ENCODE assay signal across 22 cellular contexts in the genomic region with DNA sequence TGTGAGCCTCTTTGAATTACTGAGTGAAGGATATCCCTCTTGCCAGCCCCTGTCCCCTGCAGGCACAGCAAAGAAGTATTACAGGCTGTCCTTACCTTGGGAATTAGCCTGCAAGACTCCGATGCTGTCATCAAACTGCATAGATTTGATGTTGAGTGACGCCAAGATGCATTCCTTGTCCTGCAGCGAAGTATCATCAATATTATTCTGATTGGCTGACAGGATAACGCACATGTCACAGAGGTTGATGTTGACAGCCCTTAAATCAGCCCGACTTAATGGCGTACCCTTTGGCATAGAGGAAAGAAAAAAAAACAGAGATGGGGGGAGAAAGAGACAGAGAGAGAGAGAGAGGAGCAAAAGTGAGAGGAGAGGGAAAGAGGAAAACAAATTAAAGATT.
DNase-seq lines count a peak whose midpoint lies in the region; TF ChIP-seq lines count a peak whose summit lies in the region.
"Had no signal": no experiment of that assay in that cellular context is flagged by ENCODE, and none has a peak within 500 bp of the region (broad histone marks: within the 10 kb centered on the region; RNA-seq: fewer than 3 reads in every experiment).

No MANE protein-coding gene starts in this region.

- H3K36me3 ChIP-seq in neural cell (ENCODE audit: insufficient read depth, low read length) = peaks cover 12% of the 10 kb centered on the region
- H3K36me3 ChIP-seq: BE2C had no signal

- no peak overlapping the region for H2AFZ ChIP-seq in neural cell (ENCODE audit: low read depth, low read length)
- H2AFZ ChIP-seq: GM23248 had no signal

- H3K4me3 ChIP-seq in neural cell (ENCODE audit: low read length) = peak overlapping the region; percentile 41
- H3K4me3 ChIP-seq: A549; BLaER1 treated with 17β-estradiol and CSF1 and Interleukin-3, amounts not matched to agents 10 nM and 100 nM; GM12878; GM23248 had no signal

- peak overlapping the region; percentile 77 for H3K27ac ChIP-seq in neural cell (ENCODE audit: low read length)
- H3K27ac ChIP-seq: A549; BLaER1 treated with 17β-estradiol and CSF1 and Interleukin-3, amounts not matched to agents 10 nM and 100 nM; GM23248 had no signal

- peaks cover 4% of the 10 kb centered on the region for H3F3A ChIP-seq in neural cell (ENCODE audit: insufficient read depth, low read length, poor library complexity, severe bottlenecking)

- H3K27me3 ChIP-seq in neural cell (ENCODE audit: insufficient read depth, low read depth, low read length) = no peaks in the 10 kb centered on the region
- H3K27me3 ChIP-seq: BE2C; BLaER1 treated with 17β-estradiol and CSF1 and Interleukin-3, amounts not matched to agents 10 nM and 100 nM had no signal

- H4K20me1 ChIP-seq in neural cell (ENCODE audit: insufficient read depth) = no peaks in the 10 kb centered on the region
- H4K20me1 ChIP-seq: BLaER1 treated with 17β-estradiol and CSF1 and Interleukin-3, amounts not matched to agents 10 nM and 100 nM had no signal

- no peaks in the 10 kb centered on the region for H3K9me3 ChIP-seq in neural cell (ENCODE audit: low read length)
- H3K9me3 ChIP-seq: A549; BE2C; BLaER1 treated with 17β-estradiol and CSF1 and Interleukin-3, amounts not matched to agents 10 nM and 100 nM had no signal

- DNase-seq in SK-N-DZ (ENCODE audit: low spot score) (peak; percentile 88), retina (peak; percentile 35), cardiac septum (ENCODE audit: low spot score) (no peak), NCI-H2171 treated with DMSO at 0.1 percent for 48 hours (lab: John Stamatoyannopoulos, UW) (no peak), SW 1271 (lab: John Stamatoyannopoulos, UW) (no peak)
- DNase-seq: 8988T; ACHN; AML-193; BE2C; CD4-positive, alpha-beta T cell; CD8-positive, alpha-beta memory T cell; DMS 273 treated with DMSO at 0.1 percent for 48 hours; DMS79; EL; GDM1; GM23248; H9; HFFc6 had no signal

- H3K9me2 ChIP-seq in neural cell (ENCODE audit: insufficient read depth, low read length) = no peaks in the 10 kb centered on the region

- peak; percentile 99 for TF ChIP-seq EP300 in neural cell (conservative IDR thresholded peaks at IDR 0.05; ENCODE audit: poor library complexity, severe bottlenecking)

- H3K9ac ChIP-seq in neural cell (ENCODE audit: low read length) = peak overlapping the region; percentile 50
- H3K9ac ChIP-seq: BLaER1 treated with 17β-estradiol and CSF1 and Interleukin-3, amounts not matched to agents 10 nM and 100 nM; GM23248 had no signal

- H3K4me2 ChIP-seq in neural cell (ENCODE audit: low read length) = no peak overlapping the region
- H3K4me2 ChIP-seq: A549; BLaER1 treated with 17β-estradiol and CSF1 and Interleukin-3, amounts not matched to agents 10 nM and 100 nM had no signal

- no peaks in the 10 kb centered on the region for H3K79me2 ChIP-seq in neural cell (replicated peaks; ENCODE audit: insufficient read depth, low read length)

- TF ChIP-seq RAD21 in neural cell (conservative IDR thresholded peaks at IDR 0.05) = no peak

- TF ChIP-seq CTCF in neural cell (IDR thresholded peaks at IDR 0.05; ENCODE audit: poor library complexity, severe bottlenecking) = peak; percentile 45

- intact Hi-C loops in cardiac septum (cut with DNase I) = no loop called here

TF ChIP-seq in neural cell, 6 proteins besides CTCF, POLR2A, EP300 and RAD21:
- TF ChIP-seq TAF1 (IDR thresholded peaks at IDR 0.05; ENCODE audit: low read depth) (no peak), POLR2AphosphoS5 (IDR thresholded peaks at IDR 0.05) (peak; percentile 90)

Comparison
In these comparisons a context has a peak if more than half of its experiments do, and no peak if none do; other contexts are left out.
1. DNase-seq: peak in SK-N-DZ (single experiment) and retina (single experiment); none in cardiac septum (single experiment), NCI-H2171 treated with DMSO at 0.1 percent for 48 hours (single experiment) and SW 1271 (0 of 2).